7 cellular contexts compared by ENCODE assay signal in the genomic region with DNA sequence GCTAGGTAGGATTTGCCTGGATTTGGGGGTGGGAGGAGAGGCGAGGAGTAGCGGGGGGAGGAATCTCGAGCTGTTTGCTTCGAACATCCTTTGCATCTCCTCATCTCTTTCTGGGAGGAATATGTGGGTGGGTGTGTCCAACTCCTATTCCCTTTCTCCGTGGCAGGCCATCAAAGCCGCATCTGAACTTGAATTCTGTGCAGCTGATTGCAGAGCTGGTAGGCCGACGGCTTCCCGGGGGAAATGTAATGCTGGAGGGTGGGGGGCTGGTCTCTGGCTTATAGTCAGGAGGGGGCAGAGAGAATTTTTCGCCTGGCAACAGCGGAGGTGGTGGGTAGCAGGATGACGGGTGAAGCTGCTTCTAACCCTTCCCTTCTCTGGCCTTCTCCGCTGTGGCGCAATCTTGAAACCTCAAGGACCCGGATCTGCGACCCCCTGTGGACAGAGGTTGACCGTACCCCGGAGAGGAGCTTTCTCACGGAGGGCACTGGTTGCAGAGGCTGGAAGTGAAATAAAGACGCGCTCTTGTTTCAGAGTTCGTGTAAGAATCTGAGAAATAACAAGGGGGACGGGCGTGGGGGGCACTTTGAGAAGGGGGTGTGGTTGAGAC. TPM values are rescaled to one million over a fixed set of nuclear protein-coding genes. Genes with fewer than 3 reads are reported as not detected.
DNase-seq lines count a peak whose midpoint lies in the region; ATAC-seq, FAIRE-seq and TF ChIP-seq lines count a peak whose summit lies in the region.

No MANE protein-coding gene starts in this region.

- no peak overlapping the region for H3K4ac ChIP-seq in trophoblast cell (ENCODE audit: low read depth, low read length)

- H3F3A ChIP-seq in MM.1S (ENCODE audit: insufficient read depth, low read length) = no peaks in the 10 kb centered on the region

- no peak for TF ChIP-seq POLR2A in GM12892 (IDR thresholded peaks at IDR 0.05; ENCODE audit: low read depth, low read length)

- H3K27me3 ChIP-seq in MM.1S (replicated peaks; ENCODE audit: insufficient read depth, low read length) (no peaks in the 10 kb centered on the region), trophoblast cell (ENCODE audit: insufficient read depth, low read length) (peaks cover 28% of the 10 kb centered on the region)
- H3K27me3 ChIP-seq in effector memory CD4-positive, alpha-beta T cell (replicated peaks; ENCODE audit: control insufficient read depth, insufficient read depth, low read length, poor library complexity, severe bottlenecking) = peaks cover 21% of the 10 kb centered on the region

- H3K79me2 ChIP-seq in MM.1S (ENCODE audit: low read length) = no peaks in the 10 kb centered on the region
- H3K79me2 ChIP-seq in trophoblast cell (ENCODE audit: control insufficient read depth, insufficient read depth, low read length, poor library complexity) = no peaks in the 10 kb centered on the region

- H3K4me1 ChIP-seq in MM.1S (ENCODE audit: low read length) (no peaks in the 10 kb centered on the region), trophoblast cell (ENCODE audit: control insufficient read depth in 1 of 2, insufficient read depth in 2 of 2, low read length in 2 of 2) (peaks cover 6 to 10% of the 10 kb centered on the region in 2 experiments)
- H3K4me1 ChIP-seq in effector memory CD4-positive, alpha-beta T cell (ENCODE audit: control insufficient read depth, insufficient read depth, low read length, poor library complexity, severe bottlenecking) = peaks cover 14% of the 10 kb centered on the region

- no peak overlapping the region for H3K23ac ChIP-seq in trophoblast cell (ENCODE audit: low read length)

- DNase-seq in ELF-1 (ENCODE audit: low read depth, low spot score) (peak; percentile 34), MM.1S (no peak), trophoblast cell (no peak), GM12892 (ENCODE audit: insufficient read length) (no peak)
- DNase-seq in effector memory CD4-positive, alpha-beta T cell = no peak

- ATAC-seq in HG03139 (IDR thresholded peaks at IDR 0.05; ENCODE audit: unreplicated experiment) (no peak), HG03520 (IDR thresholded peaks at IDR 0.05; ENCODE audit: unreplicated experiment) (no peak)

- H4K8ac ChIP-seq in trophoblast cell (ENCODE audit: low read depth, low read length) = no peak overlapping the region

- no CpG with 5 or more reads among the region's 24 CpGs for WGBS in trophoblast cell (ENCODE audit: extremely low coverage, insufficient coverage, insufficient read length)

- no peaks in the 10 kb centered on the region for H3K9me3 ChIP-seq in MM.1S (replicated peaks; ENCODE audit: insufficient read depth, low read length)
- H3K9me3 ChIP-seq in effector memory CD4-positive, alpha-beta T cell (ENCODE audit: control insufficient read depth, low read length) = no peaks in the 10 kb centered on the region
- H3K9me3 ChIP-seq in trophoblast cell (ENCODE audit: insufficient read depth, low read depth, low read length) = no peaks in the 10 kb centered on the region

- H3K79me1 ChIP-seq in trophoblast cell (ENCODE audit: low read length) = no peaks in the 10 kb centered on the region

- no peak overlapping the region for H2BK5ac ChIP-seq in trophoblast cell (ENCODE audit: low read depth, low read length, poor library complexity)

- H4K91ac ChIP-seq in trophoblast cell (ENCODE audit: low read depth, low read length) = no peak overlapping the region

- peak overlapping the region; percentile 60; the same call in 1 of the 2 replicates for H3K4me2 ChIP-seq in MM.1S (ENCODE audit: low read depth, low read length)
- H3K4me2 ChIP-seq in trophoblast cell (ENCODE audit: low read length) = peak overlapping the region; percentile 74

- no peak for FAIRE-seq in GM12892 (lab: Jason Lieb, UNC)

- no peaks in the 10 kb centered on the region for H4K20me1 ChIP-seq in MM.1S (ENCODE audit: insufficient read depth, low read length)

- no peak overlapping the region for H4K12ac ChIP-seq in trophoblast cell (ENCODE audit: low read depth, low read length)

- no peak overlapping the region for H3K9ac ChIP-seq in MM.1S (ENCODE audit: low read length)
- H3K9ac ChIP-seq in trophoblast cell (ENCODE audit: low read length) = no peak overlapping the region

- H3K4me3 ChIP-seq in MM.1S (ENCODE audit: low read length) (peak overlapping the region; percentile 34; the same call in 1 of the 2 replicates), trophoblast cell (ENCODE audit: low read depth, low read length) (no peak overlapping the region)
- peak overlapping the region; percentile 29 for H3K4me3 ChIP-seq in effector memory CD4-positive, alpha-beta T cell (ENCODE audit: insufficient read depth, low read depth, low read length, poor library complexity, severe bottlenecking)

- H3K14ac ChIP-seq in trophoblast cell (ENCODE audit: low read length) = no peak overlapping the region

- H3K36me3 ChIP-seq in MM.1S (replicated peaks; ENCODE audit: insufficient read depth, low read length) (no peaks in the 10 kb centered on the region), trophoblast cell (ENCODE audit: control insufficient read depth in 1 of 2, insufficient read depth in 2 of 2, low read length in 2 of 2) (no peaks in the 10 kb centered on the region)
- H3K36me3 ChIP-seq in effector memory CD4-positive, alpha-beta T cell (ENCODE audit: control insufficient read depth, insufficient read depth, low read length) = no peaks in the 10 kb centered on the region

- H2BK120ac ChIP-seq in trophoblast cell (ENCODE audit: insufficient read depth, low read length, poor library complexity) = no peak overlapping the region

- no peak for TF ChIP-seq CTCF in MM.1S (IDR thresholded peaks at IDR 0.05; ENCODE audit: low read length)

- H3K27ac ChIP-seq in MM.1S (ENCODE audit: low read length) (no peak overlapping the region), trophoblast cell (ENCODE audit: low read depth, low read length) (no peak overlapping the region)
- no peak overlapping the region for H3K27ac ChIP-seq in effector memory CD4-positive, alpha-beta T cell (ENCODE audit: insufficient read depth, low read length, poor library complexity, severe bottlenecking)

- H2AFZ ChIP-seq in MM.1S (ENCODE audit: low read length) (peak overlapping the region; percentile 53; the same call in 1 of the 2 replicates), trophoblast cell (ENCODE audit: insufficient read depth, low read length, poor library complexity) (no peak overlapping the region)

- H3K18ac ChIP-seq in trophoblast cell (ENCODE audit: low read length) = no peak overlapping the region

- H3K9me2 ChIP-seq in MM.1S (replicated peaks; ENCODE audit: insufficient read depth, low read length) = no peaks in the 10 kb centered on the region

- H2BK12ac ChIP-seq in trophoblast cell (ENCODE audit: low read length) = no peak overlapping the region

- no peak overlapping the region for H2AK5ac ChIP-seq in trophoblast cell (ENCODE audit: low read length)

RNA-seq across cellular contexts. Expression of a gene that starts 0.7 kb away (rescaled TPM):
- 0.11 TPM in 2 replicates for polyA plus RNA-seq in trophoblast cell (2013)
- not detected for polyA plus RNA-seq in GM12892 (2012; ENCODE audit: missing spikeins)
